In the genomic region with DNA sequence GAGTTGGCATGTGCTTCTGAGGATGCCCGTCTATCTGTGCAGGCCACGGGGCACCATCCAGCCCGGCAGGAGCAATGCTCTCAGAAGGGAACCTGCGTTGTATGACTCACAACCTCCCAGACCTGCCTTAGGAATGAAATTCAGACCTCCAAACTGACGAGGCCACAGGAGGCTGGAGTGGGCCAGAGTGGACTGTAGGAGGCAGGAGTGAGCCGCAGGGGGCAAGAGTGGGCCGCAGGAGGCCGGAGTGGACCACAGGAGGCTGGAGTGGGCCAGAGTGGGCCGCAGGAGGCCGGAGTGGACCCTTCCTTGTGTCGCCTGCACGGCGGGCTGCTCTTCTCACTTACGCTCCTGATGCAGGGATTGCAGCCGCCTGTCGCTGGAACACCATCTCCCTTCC, we compare ENCODE assay signal across 14 cellular contexts. TPM values are rescaled to one million over a fixed set of nuclear protein-coding genes. Genes with fewer than 3 reads are reported as not detected.
DNase-seq lines count a peak whose midpoint lies in the region; ATAC-seq and TF ChIP-seq lines count a peak whose summit lies in the region.
"Had no signal": no experiment of that assay in that cellular context is flagged by ENCODE, and none has a peak within 500 bp of the region (broad histone marks: within the 10 kb centered on the region; RNA-seq: fewer than 3 reads in every experiment).

No MANE protein-coding gene starts in this region.

- H3K23ac ChIP-seq in IMR-90 (ENCODE audit: low read depth, low read length), result no peak overlapping the region

- DNase-seq in Right ventricle myocardium inferior (ENCODE audit: missing footprints) (peak; percentile 33), left cardiac atrium (no peak), IMR-90 (no peak), astrocyte of the hippocampus (ENCODE audit: low read depth, low spot score) (peak; percentile 26), osteoblast (ENCODE audit: insufficient read length, low spot score, missing footprints) (peak; percentile 90), activated T-cell treated with anti-CD3 and anti-CD28 coated beads for 4 hours (no peak), left lung (no peak), UCSD-AML1 (lab: John Stamatoyannopoulos, UW; ENCODE audit: unreplicated experiment) (no peak)
- DNase-seq: activated CD8-positive, alpha-beta T cell treated with anti-CD3 and anti-CD28 coated beads for 36 hours; NCI-H1436 treated with DMSO at 0.1 percent for 48 hours; stimulated activated CD4-positive, alpha-beta T cell treated with anti-CD3 and anti-CD28 coated beads, Interleukin-12 subunit alpha, Interleukin-12 subunit beta, amount 100 ng/mL, for 4 hours; substantia nigra had no signal

- H3K36me3 ChIP-seq in IMR-90 (ENCODE audit: control insufficient read depth, insufficient read depth, low read length) (no peaks in the 10 kb centered on the region), osteoblast (ENCODE audit: insufficient read depth, low read length) (no peaks in the 10 kb centered on the region), left lung (no peaks in the 10 kb centered on the region)
- H3K36me3 ChIP-seq: ascending aorta, pancreas had no signal

- no peak for ATAC-seq in Right ventricle myocardium inferior
- ATAC-seq in left cardiac atrium, result no peak
- ATAC-seq in IMR-90 (ENCODE audit: low read depth), result no peak
- ATAC-seq in left lung, result no peak
- ATAC-seq: activated CD8-positive, alpha-beta T cell treated with anti-CD3 and anti-CD28 coated beads for 36 hours; pancreas had no signal

- no peak overlapping the region for H4K8ac ChIP-seq in IMR-90 (ENCODE audit: low read depth in 2 of 2, low read length in 2 of 2)

- POLR2A ChIA-PET in IMR-90 (lab: Charles Lee; ENCODE audit: unreplicated experiment), result no interaction called here

- H3K4me2 ChIP-seq in IMR-90 (ENCODE audit: low read depth, low read length) (no peak overlapping the region), osteoblast (ENCODE audit: insufficient read depth, low read length) (no peak overlapping the region)

- H3K9me3 ChIP-seq in IMR-90 (ENCODE audit: control insufficient read depth, insufficient read depth, low read length), result peaks cover 4% of the 10 kb centered on the region; the same call in 1 of the 2 replicates
- no peaks in the 10 kb centered on the region for H3K9me3 ChIP-seq in osteoblast (ENCODE audit: low read depth, low read length)
- no peaks in the 10 kb centered on the region for H3K9me3 ChIP-seq in left lung
- H3K9me3 ChIP-seq: ascending aorta, pancreas had no signal

- no peak overlapping the region for H2BK120ac ChIP-seq in IMR-90 (ENCODE audit: low read depth, low read length)

- no CpG with 5 or more reads among the region's 16 CpGs for WGBS in IMR-90 (ENCODE audit: extremely low coverage in 2 of 2, insufficient read length in 1 of 2), 2 experiments

- no peaks in the 10 kb centered on the region for H3K9me1 ChIP-seq in IMR-90 (ENCODE audit: insufficient read depth, low read length)

- in situ Hi-C loops in IMR-90 (cut with MboI; ENCODE audit: low sequenced_read_pairs), result no loop called here

- TF ChIP-seq CTCF in IMR-90 (conservative IDR thresholded peaks at IDR 0.05; ENCODE audit: low read depth, low read length), result 0 out of 2 replicates have a peak, but pooled peaks have one; percentile 6
- no peak for TF ChIP-seq CTCF in osteoblast (IDR thresholded peaks at IDR 0.05; ENCODE audit: extremely low read depth, low read depth, low read length)
- TF ChIP-seq CTCF in left lung (IDR thresholded peaks at IDR 0.05), result no peak

- no peak overlapping the region for H4K91ac ChIP-seq in IMR-90 (ENCODE audit: insufficient read depth, low read depth, low read length)

- no TSS peak for BruUV-seq in IMR-90 (replicated peaks; lab: Mats Ljungman, UMichigan)

- no peak overlapping the region for H2AK9ac ChIP-seq in IMR-90 (replicated peaks; ENCODE audit: low read depth, low read length, poor library complexity)

- H2AFZ ChIP-seq in IMR-90 (replicated peaks; ENCODE audit: low read length, poor library complexity) (no peak overlapping the region), osteoblast (ENCODE audit: low read length) (no peak overlapping the region)

- H3K4me3 ChIP-seq in IMR-90 (ENCODE audit: insufficient read depth, low read depth, low read length), result no peak overlapping the region
- H3K4me3 ChIP-seq in osteoblast (ENCODE audit: insufficient read depth, low read length), result no peak overlapping the region
- H3K4me3 ChIP-seq in left lung, result no peak overlapping the region
- H3K4me3 ChIP-seq: ascending aorta, pancreas had no signal

- H3K79me1 ChIP-seq in IMR-90 (ENCODE audit: low read depth in 1 of 2, low read length in 2 of 2), result no peaks in the 10 kb centered on the region

- dilution Hi-C loops in IMR-90 (cut with HindIII; ENCODE audit: low sequenced_read_pairs, unreplicated experiment), result no loop called here

- no peak overlapping the region for H3K14ac ChIP-seq in IMR-90 (replicated peaks; ENCODE audit: low read depth, low read length)

- H3K27ac ChIP-seq in IMR-90 (ENCODE audit: insufficient read depth, low read length) (no peak overlapping the region), osteoblast (ENCODE audit: low read depth, low read length) (no peak overlapping the region), left lung (no peak overlapping the region)
- H3K27ac ChIP-seq: ascending aorta, pancreas had no signal

- CTCF ChIA-PET in IMR-90 (lab: Yijun Ruan, JAX), result no interaction called here

- no peak for TF ChIP-seq POLR2A in IMR-90 (IDR thresholded peaks at IDR 0.05; ENCODE audit: low read depth, low read length)

- intact Hi-C loops in Right ventricle myocardium inferior (cut with DNase I) (no loop called here), left cardiac atrium (cut with DNase I) (no loop called here), IMR-90 (cut with micrococcal nuclease) (no loop called here), left lung (cut with DNase I) (no loop called here)

- no peak overlapping the region for H2BK20ac ChIP-seq in IMR-90 (ENCODE audit: low read depth, low read length)

- H3K79me2 ChIP-seq in osteoblast (ENCODE audit: insufficient read depth, low read length), result no peaks in the 10 kb centered on the region

- H3K9ac ChIP-seq in IMR-90 (ENCODE audit: low read depth, low read length), result no peak overlapping the region

- H3K4ac ChIP-seq in IMR-90 (ENCODE audit: low read depth, low read length), result no peak overlapping the region

- no peaks in the 10 kb centered on the region for H3K4me1 ChIP-seq in IMR-90 (ENCODE audit: control insufficient read depth, insufficient read depth, low read length)
- H3K4me1 ChIP-seq in osteoblast (ENCODE audit: insufficient read depth, low read length), result no peaks in the 10 kb centered on the region
- H3K4me1 ChIP-seq in left lung, result peaks cover 0 to 8% of the 10 kb centered on the region in 2 donors
- H3K4me1 ChIP-seq: ascending aorta, pancreas had no signal

- no peak overlapping the region for H3K56ac ChIP-seq in IMR-90 (ENCODE audit: extremely low read depth, insufficient read depth, low read length)

- no peak overlapping the region for H3K18ac ChIP-seq in IMR-90 (ENCODE audit: low read depth, low read length)

- H2AK5ac ChIP-seq in IMR-90 (ENCODE audit: low read depth, low read length), result no peak overlapping the region

- H4K5ac ChIP-seq in IMR-90 (ENCODE audit: low read depth, low read length), result no peak overlapping the region

- H2BK5ac ChIP-seq in IMR-90 (ENCODE audit: low read depth, low read length, poor library complexity, severe bottlenecking), result no peak overlapping the region

- no peak overlapping the region for H2BK15ac ChIP-seq in IMR-90 (ENCODE audit: low read depth, low read length)

- H4K20me1 ChIP-seq in IMR-90 (ENCODE audit: insufficient read depth, low read length) (no peaks in the 10 kb centered on the region), osteoblast (ENCODE audit: insufficient read depth, low read length) (no peaks in the 10 kb centered on the region)

- H3K27me3 ChIP-seq in IMR-90 (ENCODE audit: control insufficient read depth, insufficient read depth, low read length), result peaks cover 24% of the 10 kb centered on the region; the same call in 1 of the 2 replicates
- peaks cover 3% of the 10 kb centered on the region for H3K27me3 ChIP-seq in osteoblast (ENCODE audit: insufficient read depth, low read length)
- peaks cover 0 to 49% of the 10 kb centered on the region in 2 donors for H3K27me3 ChIP-seq in left lung
- H3K27me3 ChIP-seq: ascending aorta, pancreas had no signal

- TF ChIP-seq RAD21 in IMR-90 (IDR thresholded peaks at IDR 0.05; ENCODE audit: low read length), result no peak

TF ChIP-seq in IMR-90, 13 proteins besides CTCF, POLR2A, EP300 and RAD21 (continues in another document):
- no peak for TF ChIP-seq CHD1 (IDR thresholded peaks at IDR 0.05; ENCODE audit: low read depth, low read length)
- TF ChIP-seq, protein P1, sequence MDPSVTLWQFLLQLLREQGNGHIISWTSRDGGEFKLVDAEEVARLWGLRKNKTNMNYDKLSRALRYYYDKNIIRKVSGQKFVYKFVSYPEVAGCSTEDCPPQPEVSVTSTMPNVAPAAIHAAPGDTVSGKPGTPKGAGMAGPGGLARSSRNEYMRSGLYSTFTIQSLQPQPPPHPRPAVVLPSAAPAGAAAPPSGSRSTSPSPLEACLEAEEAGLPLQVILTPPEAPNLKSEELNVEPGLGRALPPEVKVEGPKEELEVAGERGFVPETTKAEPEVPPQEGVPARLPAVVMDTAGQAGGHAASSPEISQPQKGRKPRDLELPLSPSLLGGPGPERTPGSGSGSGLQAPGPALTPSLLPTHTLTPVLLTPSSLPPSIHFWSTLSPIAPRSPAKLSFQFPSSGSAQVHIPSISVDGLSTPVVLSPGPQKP (IDR thresholded peaks at IDR 0.05; ENCODE audit: borderline replicate concordance, low read depth, low read length), result no peak
- no peak for TF ChIP-seq MAFK (IDR thresholded peaks at IDR 0.05; ENCODE audit: low read depth, low read length)
- TF ChIP-seq CEBPB (IDR thresholded peaks at IDR 0.05; ENCODE audit: low read depth, low read length), result no peak
- no peak for TF ChIP-seq BHLHE40 (IDR thresholded peaks at IDR 0.05; ENCODE audit: low read depth, low read length)
- no peak for TF ChIP-seq SMC3 (IDR thresholded peaks at IDR 0.05; ENCODE audit: low read depth, low read length)
- TF ChIP-seq, protein P2, sequence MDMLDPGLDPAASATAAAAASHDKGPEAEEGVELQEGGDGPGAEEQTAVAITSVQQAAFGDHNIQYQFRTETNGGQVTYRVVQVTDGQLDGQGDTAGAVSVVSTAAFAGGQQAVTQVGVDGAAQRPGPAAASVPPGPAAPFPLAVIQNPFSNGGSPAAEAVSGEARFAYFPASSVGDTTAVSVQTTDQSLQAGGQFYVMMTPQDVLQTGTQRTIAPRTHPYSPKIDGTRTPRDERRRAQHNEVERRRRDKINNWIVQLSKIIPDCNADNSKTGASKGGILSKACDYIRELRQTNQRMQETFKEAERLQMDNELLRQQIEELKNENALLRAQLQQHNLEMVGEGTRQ (IDR thresholded peaks at IDR 0.05; ENCODE audit: low read depth, low read length), result no peak
- TF ChIP-seq MXI1 (IDR thresholded peaks at IDR 0.05; ENCODE audit: borderline replicate concordance, low read depth, low read length), result no peak

RNA-seq across cellular contexts. Expression of a gene that starts 11.1 kb away (rescaled TPM):
- total RNA-seq in Right ventricle myocardium inferior (51.9 TPM), left cardiac atrium (10 to 100 TPM; 46.7 to 49.4 TPM), IMR-90 (2012; rRNA removed) (0.36 and 0.83 TPM in 2 replicates), osteoblast (2.7 and 12.3 TPM in 2 replicates), left lung (10 to 100 TPM; 44.7 to 49.4 TPM)
- 10.8 and 12.9 TPM in 2 replicates for polyA plus RNA-seq in IMR-90 (2012; rRNA removed)
- polyA plus RNA-seq in IMR-90 (2012; cell fraction: cytosol; rRNA removed), result 9.9 and 14.5 TPM in 2 replicates
- 30.2 and 71.7 TPM in 2 replicates for polyA plus RNA-seq in IMR-90 (2012; cell fraction: nucleus; rRNA removed; ENCODE audit: low replicate concordance)

Comparison
In these comparisons a context has a peak if more than half of its experiments do, and no peak if none do; other contexts are left out.
1. DNase-seq: peak in Right ventricle myocardium inferior (single experiment), astrocyte of the hippocampus (single experiment) and osteoblast (single experiment); none in left cardiac atrium (single experiment), IMR-90 (single experiment), activated T-cell treated with anti-CD3 and anti-CD28 coated beads for 4 hours (single experiment), left lung (0 of 2) and UCSD-AML1 (single experiment).